ENCODE assay signal across 2 cellular contexts in the genomic region with DNA sequence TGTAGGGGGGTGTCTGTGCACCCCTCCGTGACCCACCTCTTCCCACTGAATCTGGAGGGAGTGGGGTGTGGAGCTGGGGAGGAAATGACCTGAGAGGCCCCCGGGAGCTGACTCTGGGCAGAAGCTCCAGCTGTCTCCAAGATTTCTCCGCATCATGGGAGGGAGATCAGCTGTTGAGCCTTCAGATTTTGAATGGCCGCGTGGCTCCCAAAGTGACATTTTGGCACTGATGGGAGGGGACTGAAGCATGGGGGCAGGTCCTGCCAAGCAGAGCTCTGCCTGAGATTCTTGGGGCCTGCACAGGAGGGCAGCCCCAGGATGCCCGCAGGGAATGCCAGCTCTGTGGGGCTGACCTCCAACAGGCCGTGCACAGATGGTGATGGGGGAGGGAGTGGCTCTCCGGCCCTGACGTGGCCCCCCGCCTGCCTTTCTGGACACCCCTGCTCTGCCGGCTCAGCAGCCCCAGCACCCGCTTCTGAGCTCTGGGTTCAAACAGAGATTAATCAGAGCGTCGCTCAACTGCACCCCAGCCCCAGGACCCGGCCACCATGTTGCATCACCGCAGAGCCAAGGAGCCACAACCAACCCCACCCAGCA.
TF ChIP-seq lines count a peak whose summit lies in the region.

No MANE protein-coding gene starts in this region.

TF ChIP-seq in A549, 52 proteins besides CTCF, POLR2A, EP300 and RAD21:
- TF ChIP-seq PHF8 (IDR thresholded peaks at IDR 0.05; ENCODE audit: borderline replicate concordance, low read depth) (no peak), ELK1 (IDR thresholded peaks at IDR 0.05; ENCODE audit: low read depth, low read length) (no peak), SMC3 (IDR thresholded peaks at IDR 0.05) (no peak), HOXB5 (CRISPR knock-in tag; IDR thresholded peaks at IDR 0.05) (no peak), KDM1A (IDR thresholded peaks at IDR 0.05; ENCODE audit: low read depth) (no peak), ZC3H11A (IDR thresholded peaks at IDR 0.05) (no peak)

TF ChIP-seq in K562, 482 proteins besides CTCF, POLR2A, EP300 and RAD21:
- TF ChIP-seq FOXA3 (CRISPR knock-in tag; conservative IDR thresholded peaks at IDR 0.05 in 1 of 2, IDR thresholded peaks at IDR 0.05 in 1 of 2) = no peak
- TF ChIP-seq, protein P1, sequence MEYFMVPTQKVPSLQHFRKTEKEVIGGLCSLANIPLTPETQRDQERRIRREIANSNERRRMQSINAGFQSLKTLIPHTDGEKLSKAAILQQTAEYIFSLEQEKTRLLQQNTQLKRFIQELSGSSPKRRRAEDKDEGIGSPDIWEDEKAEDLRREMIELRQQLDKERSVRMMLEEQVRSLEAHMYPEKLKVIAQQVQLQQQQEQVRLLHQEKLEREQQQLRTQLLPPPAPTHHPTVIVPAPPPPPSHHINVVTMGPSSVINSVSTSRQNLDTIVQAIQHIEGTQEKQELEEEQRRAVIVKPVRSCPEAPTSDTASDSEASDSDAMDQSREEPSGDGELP (CRISPR knock-in tag; IDR thresholded peaks at IDR 0.05; ENCODE audit: borderline replicate concordance) = peak; percentile 74
